In the genomic region with DNA sequence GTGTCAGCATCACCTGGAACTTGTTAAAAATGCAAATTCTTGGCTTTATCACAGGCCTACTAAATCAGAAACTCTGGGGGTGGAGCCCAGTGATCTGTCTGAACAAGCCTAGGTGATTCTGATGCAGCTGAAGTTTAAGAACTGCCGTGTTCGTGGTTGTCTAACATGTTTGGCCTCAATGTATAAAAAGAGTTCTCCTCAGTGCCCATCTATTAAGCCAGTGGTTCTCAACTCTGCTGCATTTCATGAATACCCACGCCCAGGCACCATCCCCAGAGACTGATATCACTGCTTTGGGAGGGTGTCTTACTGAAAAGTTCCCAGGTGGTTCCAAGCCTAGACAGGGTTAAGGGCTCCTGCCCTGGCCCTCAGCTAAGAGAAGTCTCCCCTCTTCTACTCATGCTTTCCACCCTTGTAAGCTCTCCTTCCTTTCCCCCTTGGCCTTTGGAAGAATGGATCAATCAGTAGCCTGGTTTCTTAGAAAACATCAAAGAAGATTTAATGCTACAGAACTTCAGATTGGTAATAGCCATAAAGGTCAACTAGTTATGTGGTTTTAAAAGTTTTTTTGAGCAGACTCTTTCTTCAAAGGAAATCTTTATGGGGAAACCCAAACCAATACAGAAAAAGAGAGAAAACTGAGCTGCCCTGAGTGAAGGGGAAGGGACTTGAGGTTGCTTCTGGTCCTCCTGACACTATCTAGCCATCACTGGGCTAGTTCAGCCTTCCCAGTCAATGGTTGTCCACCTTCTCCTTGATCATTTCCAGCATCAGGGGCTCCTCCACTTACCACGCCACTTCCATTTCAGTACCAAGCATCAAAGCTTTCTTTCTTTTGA, we compare ENCODE assay signal across 10 cellular contexts. TPM values are rescaled to one million over a fixed set of nuclear protein-coding genes. Genes with fewer than 3 reads are reported as not detected.
DNase-seq lines count a peak whose midpoint lies in the region; ATAC-seq and TF ChIP-seq lines count a peak whose summit lies in the region.
"Had no signal": no experiment of that assay in that cellular context is flagged by ENCODE, and none has a peak within 500 bp of the region (broad histone marks: within the 10 kb centered on the region; RNA-seq: fewer than 3 reads in every experiment).

No MANE protein-coding gene starts in this region.

- H3K4me1 ChIP-seq in mammary epithelial cell (ENCODE audit: insufficient read depth, low read length) (peaks cover 76% of the 10 kb centered on the region), gastrocnemius medialis (no peaks in the 10 kb centered on the region)

- CTCF ChIA-PET in CD4-positive, alpha-beta T cell (lab: Charles Lee) = interaction anchor here (0.8 to 3.0 kb wide), 3 partner anchors 29 to 120 kb away, joined by 3 to 16 read pairs (median 4); a partner anchor contains a TSS
- CTCF ChIA-PET in mammary epithelial cell (lab: Charles Lee; ENCODE audit: low non-redundant PET) = interaction anchor here (0.6 kb wide), 1 partner anchor 42 kb away, joined by 3 read pairs; no protein-coding TSS in a partner anchor
- CTCF ChIA-PET in WTC11 (lab: Charles Lee) = no interaction called here

- no peak for TF ChIP-seq CTCF in CD4-positive, alpha-beta T cell (IDR thresholded peaks at IDR 0.05)
- TF ChIP-seq CTCF in mammary epithelial cell (conservative IDR thresholded peaks at IDR 0.05 in 1 of 2, IDR thresholded peaks at IDR 0.05 in 1 of 2; ENCODE audit: extremely low read depth in 1 of 2, insufficient read depth in 1 of 2, low read depth in 1 of 2, low read length in 2 of 2) (no peak), gastrocnemius medialis (IDR thresholded peaks at IDR 0.05 in 4 of 5, conservative IDR thresholded peaks at IDR 0.05 in 1 of 5) (no peak), WTC11 (IDR thresholded peaks at IDR 0.05) (no peak)

- H3K27me3 ChIP-seq in CD4-positive, alpha-beta T cell (ENCODE audit: control insufficient read depth, insufficient read depth, low read length) = no peaks in the 10 kb centered on the region
- H3K27me3 ChIP-seq in mammary epithelial cell (ENCODE audit: insufficient read depth, low read length) (no peaks in the 10 kb centered on the region), gastrocnemius medialis (no peaks in the 10 kb centered on the region)

- no peaks in the 10 kb centered on the region for H3K79me2 ChIP-seq in mammary epithelial cell (ENCODE audit: insufficient read depth, low read length)

- TF ChIP-seq POLR2A in gastrocnemius medialis (IDR thresholded peaks at IDR 0.05) = no peak

- H3K9me3 Mint-ChIP-seq in CD4-positive, alpha-beta T cell = peaks cover 2% of the 10 kb centered on the region
- H3K9me3 Mint-ChIP-seq in WTC11 = no peaks in the 10 kb centered on the region

- intact Hi-C loops in CD4-positive, alpha-beta T cell (cut with DNase I, micrococcal nuclease) = no loop called here
- intact Hi-C loops in mammary epithelial cell (cut with micrococcal nuclease) = no loop called here
- intact Hi-C loops in gastrocnemius medialis (cut with DNase I; ENCODE audit: low total_unique reads) = no loop called here
- intact Hi-C loops in left colon (cut with DNase I, micrococcal nuclease) = no loop called here

- peak overlapping the region; percentile 34 for H3K9ac ChIP-seq in mammary epithelial cell (ENCODE audit: insufficient read depth, low read length)

- no peak overlapping the region for H3K27ac ChIP-seq in CD4-positive, alpha-beta T cell (ENCODE audit: low read depth, low read length)
- H3K27ac ChIP-seq in mammary epithelial cell (ENCODE audit: insufficient read depth, low read depth, low read length) (peak overlapping the region; percentile 84), gastrocnemius medialis (no peak overlapping the region)
- H3K27ac ChIP-seq: C4-2B had no signal

- no peaks in the 10 kb centered on the region for H3K27me3 Mint-ChIP-seq in CD4-positive, alpha-beta T cell
- H3K27me3 Mint-ChIP-seq in WTC11 (ENCODE audit: low read depth) = no peaks in the 10 kb centered on the region

- no peak for ATAC-seq in CD4-positive, alpha-beta T cell (ENCODE audit: poor library complexity)
- ATAC-seq in GM19452 (IDR thresholded peaks at IDR 0.05; ENCODE audit: unreplicated experiment) (peak; percentile 58), HG03354 (IDR thresholded peaks at IDR 0.05; ENCODE audit: poor library complexity, severe bottlenecking, unreplicated experiment) (peak; percentile 51), gastrocnemius medialis (no peak), left colon (no peak), WTC11 (no peak)

- no peaks in the 10 kb centered on the region for H4K20me1 ChIP-seq in mammary epithelial cell (ENCODE audit: insufficient read depth, low read length)

- dilution Hi-C loops in mammary epithelial cell (cut with HindIII; ENCODE audit: low sequenced_read_pairs) = no loop called here

- in situ Hi-C loops in mammary epithelial cell (cut with MboI; ENCODE audit: low sequenced_read_pairs in 2 of 2) = no loop called here
- in situ Hi-C loops in gastrocnemius medialis (cut with MboI; ENCODE audit: low sequenced_read_pairs in 4 of 4) = no loop called here

- TSS peak; percentile 62 for BruUV-seq in mammary epithelial cell (replicated peaks; lab: Mats Ljungman, UMichigan)

- peak overlapping the region; percentile 66 for H2AFZ ChIP-seq in mammary epithelial cell (ENCODE audit: low read depth, low read length)

- no peaks in the 10 kb centered on the region for H3K36me3 ChIP-seq in mammary epithelial cell (ENCODE audit: insufficient read depth, low read length)
- H3K36me3 ChIP-seq in gastrocnemius medialis = no peaks in the 10 kb centered on the region

- H3K27ac Mint-ChIP-seq in CD4-positive, alpha-beta T cell = peak overlapping the region; percentile 96
- H3K27ac Mint-ChIP-seq in WTC11 = no peak overlapping the region

- no peaks in the 10 kb centered on the region for H3K9me3 ChIP-seq in CD4-positive, alpha-beta T cell (ENCODE audit: control insufficient read depth, low read length)
- H3K9me3 ChIP-seq in mammary epithelial cell (replicated peaks; ENCODE audit: insufficient read depth, low read length) (no peaks in the 10 kb centered on the region), gastrocnemius medialis (no peaks in the 10 kb centered on the region)

- H3K4me3 ChIP-seq in mammary epithelial cell (replicated peaks in 1 of 3; ENCODE audit: insufficient read depth in 1 of 3, low read depth in 2 of 3, low read length in 3 of 3) (no peak overlapping the region), gastrocnemius medialis (no peak overlapping the region)

- H3K4me1 Mint-ChIP-seq in CD4-positive, alpha-beta T cell (ENCODE audit: low read depth) = peaks cover 58% of the 10 kb centered on the region
- 0 out of 2 replicates have a peak, but pooled peaks cover 3% of the 10 kb centered on the region for H3K4me1 Mint-ChIP-seq in WTC11

- DNase-seq in CD4-positive, alpha-beta T cell = no peak
- peak; percentile 86 for DNase-seq in mammary epithelial cell
- DNase-seq in gastrocnemius medialis = no peak
- DNase-seq in left colon = no peak
- no peak for DNase-seq in WTC11 (ENCODE audit: low spot score)
- no peak for DNase-seq in HT-29 (ENCODE audit: low spot score)
- DNase-seq: NCI-H526 treated with DMSO at 0.1 percent for 48 hours had no signal

- H3K4me2 ChIP-seq in mammary epithelial cell (ENCODE audit: insufficient read depth, low read depth, low read length) = peak overlapping the region; percentile 68

- WGBS in mammary epithelial cell (ENCODE audit: low coverage, missing lambda C conversion rate) = 34% methylated on average over 4 of the region's 4 CpGs

- H3K4me3 Mint-ChIP-seq in CD4-positive, alpha-beta T cell = peak overlapping the region; percentile 12
- H3K4me3 Mint-ChIP-seq in WTC11 = no peak overlapping the region

- POLR2A ChIA-PET in CD4-positive, alpha-beta T cell (lab: Charles Lee) = interaction anchor here (0.6 to 7.0 kb wide), 3 partner anchors 17 to 41 kb away, joined by 3 to 131 read pairs (median 6); a partner anchor contains a TSS
- POLR2A ChIA-PET in WTC11 (lab: Charles Lee) = no interaction called here

- peaks cover 7% of the 10 kb centered on the region for H3K36me3 Mint-ChIP-seq in CD4-positive, alpha-beta T cell (ENCODE audit: low read depth)
- no peaks in the 10 kb centered on the region for H3K36me3 Mint-ChIP-seq in WTC11

TF ChIP-seq in WTC11, 78 proteins besides CTCF, POLR2A, EP300 and RAD21 (continues in another document):
- TF ChIP-seq, protein P1, sequence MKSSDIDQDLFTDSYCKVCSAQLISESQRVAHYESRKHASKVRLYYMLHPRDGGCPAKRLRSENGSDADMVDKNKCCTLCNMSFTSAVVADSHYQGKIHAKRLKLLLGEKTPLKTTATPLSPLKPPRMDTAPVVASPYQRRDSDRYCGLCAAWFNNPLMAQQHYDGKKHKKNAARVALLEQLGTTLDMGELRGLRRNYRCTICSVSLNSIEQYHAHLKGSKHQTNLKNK (CRISPR knock-in tag; IDR thresholded peaks at IDR 0.05) = no peak
- TF ChIP-seq NR3C1 (CRISPR knock-in tag; conservative IDR thresholded peaks at IDR 0.05; ENCODE audit: low read depth) (no peak), NR2C2 (CRISPR knock-in tag; IDR thresholded peaks at IDR 0.05) (no peak), RELA (CRISPR knock-in tag; IDR thresholded peaks at IDR 0.05; ENCODE audit: borderline replicate concordance) (no peak)
- TF ChIP-seq, protein P2, sequence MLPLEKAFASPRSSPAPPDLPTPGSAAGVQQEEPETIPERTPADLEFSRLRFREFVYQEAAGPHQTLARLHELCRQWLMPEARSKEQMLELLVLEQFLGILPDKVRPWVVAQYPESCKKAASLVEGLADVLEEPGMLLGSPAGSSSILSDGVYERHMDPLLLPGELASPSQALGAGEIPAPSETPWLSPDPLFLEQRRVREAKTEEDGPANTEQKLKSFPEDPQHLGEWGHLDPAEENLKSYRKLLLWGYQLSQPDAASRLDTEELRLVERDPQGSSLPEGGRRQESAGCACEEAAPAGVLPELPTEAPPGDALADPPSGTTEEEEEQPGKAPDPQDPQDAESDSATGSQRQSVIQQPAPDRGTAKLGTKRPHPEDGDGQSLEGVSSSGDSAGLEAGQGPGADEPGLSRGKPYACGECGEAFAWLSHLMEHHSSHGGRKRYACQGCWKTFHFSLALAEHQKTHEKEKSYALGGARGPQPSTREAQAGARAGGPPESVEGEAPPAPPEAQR (CRISPR knock-in tag; IDR thresholded peaks at IDR 0.05) = no peak

RNA-seq across cellular contexts. Expression of a gene that starts 38.9 kb away (rescaled TPM):
- 1,000 to 10,000 TPM; 3,816 to 3,885 TPM for total RNA-seq in CD4-positive, alpha-beta T cell
- total RNA-seq in mammary epithelial cell (100 to 1,000 TPM in 1 of 2 donors, 1 to 10 TPM in 1; 5.2 to 117 TPM), gastrocnemius medialis (1 to 10 TPM; 2.6 to 7.1 (median 4.7) TPM), left colon (10 to 100 TPM; 36.1 to 45.7 TPM), WTC11 (2021) (3.0 to 4.7 TPM (median 4.2 TPM) in 3 replicates)
- 12.2 TPM for polyA plus RNA-seq in mammary epithelial cell
- polyA minus RNA-seq in mammary epithelial cell = 14.5 TPM
- total RNA-seq in HT-29 (2014; rRNA removed; shearing (Covaris generic)) = 1.2 and 1.7 TPM in 2 replicates

Comparison
In these comparisons a context has a peak if more than half of its experiments do, and no peak if none do; other contexts are left out.
1. ATAC-seq: peak in GM19452 (single experiment) and HG03354 (single experiment); none in CD4-positive, alpha-beta T cell (single experiment), gastrocnemius medialis (0 of 2), left colon (single experiment) and WTC11 (single experiment).
2. RNA of a gene that starts 38.9 kb away (total RNA-seq): 3,816 to 3,885 TPM in CD4-positive, alpha-beta T cell; 5.2 to 117 TPM in mammary epithelial cell, 36.1 to 45.7 TPM in left colon, 2.6 to 7.1 TPM in gastrocnemius medialis, 3.0 to 4.7 TPM in WTC11 and 1.2 to 1.7 TPM in HT-29; every median in the first group is over 10 times any median in the second.